Comparison of ENCODE assay signal across 10 cellular contexts in the genomic region with DNA sequence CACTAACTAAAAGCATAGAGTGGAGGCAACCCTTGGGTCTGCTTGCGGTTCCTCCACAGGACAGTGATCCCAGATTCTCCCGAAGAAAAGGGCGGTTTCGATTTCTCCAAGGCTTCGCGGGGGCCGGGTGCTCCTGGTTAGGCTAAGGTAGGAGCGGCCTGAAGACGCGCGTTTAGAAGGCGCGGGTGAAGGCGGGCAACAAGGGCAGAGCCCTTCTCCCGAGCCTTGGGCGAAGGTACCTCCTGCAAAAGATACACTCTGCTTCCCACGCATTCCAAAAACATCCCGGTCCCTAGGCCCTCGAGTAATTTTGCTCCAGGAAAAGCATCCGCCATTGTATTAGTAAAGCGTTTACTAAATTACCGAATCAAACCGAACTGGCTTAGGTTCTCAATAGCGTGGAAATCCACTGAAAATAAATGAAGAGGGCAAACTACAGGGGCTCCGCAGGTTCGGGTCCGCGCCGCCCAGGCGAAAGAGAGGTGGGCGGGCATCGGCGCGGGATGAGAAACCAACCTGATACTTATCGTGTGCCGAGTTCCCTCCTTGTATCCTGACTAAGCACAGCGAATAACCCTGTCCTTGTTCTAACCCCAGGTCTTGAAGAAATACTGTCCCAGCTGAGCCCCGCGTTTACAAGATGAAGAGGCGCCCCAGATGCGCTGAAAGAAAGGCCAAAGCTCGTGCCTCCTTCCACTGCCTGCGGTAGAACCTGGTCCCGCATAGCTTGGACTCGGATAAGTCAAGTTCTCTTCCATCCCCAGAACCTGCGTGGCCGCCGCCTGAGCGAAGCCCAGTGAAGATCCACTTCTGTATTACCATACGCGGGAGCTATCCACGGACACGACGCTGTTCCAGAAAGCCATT. TPM values are rescaled to one million over a fixed set of nuclear protein-coding genes. Genes with fewer than 3 reads are reported as not detected.
A peak's percentile ranks its signal among the peaks of the same experiment; 100 is the strongest.
DNase-seq lines count a peak whose midpoint lies in the region; ATAC-seq and TF ChIP-seq lines count a peak whose summit lies in the region.
"Had no signal": no experiment of that assay in that cellular context is flagged by ENCODE, and none has a peak within 500 bp of the region (broad histone marks: within the 10 kb centered on the region; RNA-seq: fewer than 3 reads in every experiment).

No MANE protein-coding gene starts in this region.

- H3K27ac ChIP-seq in stomach: no peak overlapping the region

- no peak for TF ChIP-seq EP300 in stomach (IDR thresholded peaks at IDR 0.05)

- H3K4me3 ChIP-seq in stomach: peak overlapping the region; percentile 22 to 41 (median 34)

- ATAC-seq in SK-N-SH treated with all-trans-retinoic acid at 6 μM for 48 hours: peak; percentile 10; the same call in 1 of the 3 replicates

- H3K27me3 ChIP-seq in stomach: peaks cover 62 to 100% (median 98%) of the 10 kb centered on the region in 3 donors

- intact Hi-C loops in stomach (cut with DNase I; ENCODE audit: low total_unique reads): no loop called here

- TF ChIP-seq CTCF in stomach (IDR thresholded peaks at IDR 0.05): no peak

- TF ChIP-seq POLR2A in stomach (IDR thresholded peaks at IDR 0.05): no peak

- peaks cover 0 to 7% (median 0%) of the 10 kb centered on the region in 4 donors for H3K9me3 ChIP-seq in stomach

- H3K4me1 ChIP-seq in stomach: peaks cover 29 to 68% (median 54%) of the 10 kb centered on the region in 4 donors

- no peaks in the 10 kb centered on the region for H3K36me3 ChIP-seq in stomach

- 9 to 16% (median 9%) methylated on average over 45 to 54 of the region's 54 CpGs for WGBS in stomach, 5 donors

- DNase-seq in activated CD8-positive, alpha-beta memory T cell treated with anti-CD3 and anti-CD28 coated beads, Interleukin-2, amount 50 U/mL, for 48 hours: peak; percentile 53
- no peak for DNase-seq in activated CD8-positive, alpha-beta memory T cell treated with anti-CD3 and anti-CD28 coated beads for 24 hours
- peak; percentile 44 for DNase-seq in kidney glomerular epithelial cell (lab: John Stamatoyannopoulos, UW)
- no peak for DNase-seq in stomach
- no peak for DNase-seq in NCI-H2081 treated with DMSO at 0.1 percent for 48 hours (lab: John Stamatoyannopoulos, UW)
- no peak for DNase-seq in AG08396 (ENCODE audit: low spot score)
- DNase-seq in NCI-H524 (lab: John Stamatoyannopoulos, UW): no peak
- DNase-seq: activated effector memory CD4-positive, alpha-beta T cell treated with anti-CD3 and anti-CD28 coated beads, Interleukin-2, amount 50 U/mL, for 16 hours; effector memory CD4-positive, alpha-beta T cell had no signal

TF ChIP-seq in SK-N-SH treated with all-trans-retinoic acid at 6 μM for 48 hours, 23 proteins besides CTCF, POLR2A, EP300 and RAD21:
- TF ChIP-seq RARB (CRISPR knock-in tag; IDR thresholded peaks at IDR 0.05) (no peak), CSDC2 (CRISPR knock-in tag; IDR thresholded peaks at IDR 0.05) (no peak), ZFP30 (CRISPR knock-in tag; IDR thresholded peaks at IDR 0.05) (no peak), GLIS3 (CRISPR knock-in tag; IDR thresholded peaks at IDR 0.05) (no peak)

RNA-seq across cellular contexts. Expression of a gene that starts 1.9 kb away (rescaled TPM):
- 1 to 10 TPM in 1 of 5 donors, not detected in 4; 3.1 TPM for total RNA-seq in stomach
- polyA plus RNA-seq in stomach: under 1 TPM in 1 of 3 donors, not detected in 2; 0.31 TPM

Comparison
In these comparisons a context has a peak if more than half of its experiments do, and no peak if none do; other contexts are left out.
1. DNase-seq: peak in activated CD8-positive, alpha-beta memory T cell treated with anti-CD3 and anti-CD28 coated beads, Interleukin-2, amount 50 U/mL, for 48 hours (single experiment) and kidney glomerular epithelial cell (single experiment); none in activated CD8-positive, alpha-beta memory T cell treated with anti-CD3 and anti-CD28 coated beads for 24 hours (single experiment), stomach (single experiment), NCI-H2081 treated with DMSO at 0.1 percent for 48 hours (single experiment), AG08396 (single experiment) and NCI-H524 (0 of 2).